Comparison of ENCODE assay signal across 9 cellular contexts in genomic region chr6:151254451-151255081, GRCh38. TPM values are rescaled to one million over a fixed set of nuclear protein-coding genes. Genes with fewer than 3 reads are reported as not detected.
DNase-seq lines count a peak whose midpoint lies in the region; ATAC-seq and TF ChIP-seq lines count a peak whose summit lies in the region.
"Had no signal": no experiment of that assay in that cellular context is flagged by ENCODE, and none has a peak within 500 bp of the region (broad histone marks: within the 10 kb centered on the region; RNA-seq: fewer than 3 reads in every experiment).

No MANE protein-coding gene starts in this region.

- in situ Hi-C loops in Panc1 (cut with HindIII; ENCODE audit: low pct_unique_long_range_greater_than_20kb, low sequenced_read_pairs), result no loop called here

- H3K36me3 ChIP-seq in Caco-2 (ENCODE audit: control insufficient read depth, insufficient read depth, low read length) (no peaks in the 10 kb centered on the region), Panc1 (ENCODE audit: control insufficient read depth, insufficient read depth, low read length) (no peaks in the 10 kb centered on the region), fibroblast of lung (ENCODE audit: control insufficient read depth, insufficient read depth, low read length) (no peaks in the 10 kb centered on the region), WERI-Rb-1 (no peaks in the 10 kb centered on the region)

- H3K4me1 ChIP-seq in Caco-2 (peaks cover 23% of the 10 kb centered on the region), Panc1 (ENCODE audit: control insufficient read depth, insufficient read depth, low read length) (peaks cover 6% of the 10 kb centered on the region), fibroblast of lung (ENCODE audit: control insufficient read depth, extremely low read depth, insufficient read depth, low read length) (peaks cover 3% of the 10 kb centered on the region)

- no TSS peak for BruUV-seq in Caco-2 (replicated peaks; lab: Mats Ljungman, UMichigan)
- BruUV-seq in Panc1 (replicated peaks; lab: Mats Ljungman, UMichigan), result no TSS peak

- POLR2A ChIA-PET in Caco-2 (lab: Charles Lee) (no interaction called here), Panc1 (lab: Charles Lee) (interaction anchor here (0.7 kb wide), 1 partner anchor 420 kb away, joined by 3 read pairs; no protein-coding TSS in a partner anchor)

- H3K36me3 Mint-ChIP-seq in Caco-2 (ENCODE audit: insufficient read depth, unreplicated experiment), result no peaks in the 10 kb centered on the region
- no peaks in the 10 kb centered on the region for H3K36me3 Mint-ChIP-seq in progenitor cell of endocrine pancreas (ENCODE audit: insufficient read depth)

- H2AFZ ChIP-seq in fibroblast of lung (ENCODE audit: low read length), result no peak overlapping the region

- H3K27ac ChIP-seq in Panc1 (ENCODE audit: low read length) (no peak overlapping the region), fibroblast of lung (ENCODE audit: insufficient read depth, low read length) (no peak overlapping the region), WERI-Rb-1 (no peak overlapping the region)

- peak overlapping the region; percentile 55 for H3K4me3 Mint-ChIP-seq in Caco-2 (ENCODE audit: unreplicated experiment)
- H3K4me3 Mint-ChIP-seq in progenitor cell of endocrine pancreas (ENCODE audit: low read depth), result no peak overlapping the region

- DNase-seq in Caco-2 (peak in 1 of 2 experiments; percentile 39), Panc1 (ENCODE audit: low read depth, low spot score) (no peak), fibroblast of lung (ENCODE audit: low read depth in 2 of 2) (peak; percentile 35 to 79), progenitor cell of endocrine pancreas (ENCODE audit: low spot score, unreplicated experiment) (no peak), NCI-H82 treated with DMSO at 0.1 percent for 48 hours (lab: John Stamatoyannopoulos, UW; ENCODE audit: unreplicated experiment) (no peak), WERI-Rb-1 (no peak), GDM1 (lab: John Stamatoyannopoulos, UW) (no peak)

- H3K4me2 ChIP-seq in fibroblast of lung (ENCODE audit: extremely low read depth, insufficient read depth, low read length), result peak overlapping the region; percentile 20

- ATAC-seq in Panc1 (0 out of 2 replicates have a peak, but pooled peaks have one; percentile 20), HG03025 (IDR thresholded peaks at IDR 0.05; ENCODE audit: low FRiP score, unreplicated experiment) (no peak)
- ATAC-seq: sciatic nerve had no signal

- no peaks in the 10 kb centered on the region for H3K79me2 ChIP-seq in fibroblast of lung (ENCODE audit: control insufficient read depth, insufficient read depth, low read length)

- no peaks in the 10 kb centered on the region for H3K9me3 ChIP-seq in Caco-2
- H3K9me3 ChIP-seq in Panc1 (ENCODE audit: control insufficient read depth, insufficient read depth, low read depth, low read length), result no peaks in the 10 kb centered on the region
- H3K9me3 ChIP-seq in fibroblast of lung (ENCODE audit: control insufficient read depth, insufficient read depth, low read depth, low read length), result no peaks in the 10 kb centered on the region
- H3K9me3 ChIP-seq in WERI-Rb-1 (ENCODE audit: severe bottlenecking), result no peaks in the 10 kb centered on the region

- H3K27me3 ChIP-seq in Caco-2 (replicated peaks; ENCODE audit: control insufficient read depth, insufficient read depth, low read length), result no peaks in the 10 kb centered on the region
- no peaks in the 10 kb centered on the region for H3K27me3 ChIP-seq in Panc1 (ENCODE audit: control insufficient read depth, insufficient read depth, low read length)
- no peaks in the 10 kb centered on the region for H3K27me3 ChIP-seq in fibroblast of lung (ENCODE audit: control insufficient read depth, insufficient read depth, low read length)
- H3K27me3 ChIP-seq in WERI-Rb-1 (ENCODE audit: insufficient read depth, low read depth, severe bottlenecking), result no peaks in the 10 kb centered on the region

- H3K4me1 Mint-ChIP-seq in Caco-2 (ENCODE audit: low read depth, unreplicated experiment) (peaks cover 7% of the 10 kb centered on the region), progenitor cell of endocrine pancreas (ENCODE audit: low read depth) (peaks cover 7% of the 10 kb centered on the region)

- H3K9me3 Mint-ChIP-seq in Caco-2 (ENCODE audit: unreplicated experiment) (no peaks in the 10 kb centered on the region), progenitor cell of endocrine pancreas (ENCODE audit: low read depth) (no peaks in the 10 kb centered on the region)

- TF ChIP-seq CTCF in Caco-2 (IDR thresholded peaks at IDR 0.05; ENCODE audit: insufficient read depth in 1 of 2, low read depth in 1 of 2, low read length in 1 of 2, severe bottlenecking in 1 of 2, unreplicated experiment in 1 of 2) (no peak), Panc1 (IDR thresholded peaks at IDR 0.05) (no peak), fibroblast of lung (conservative IDR thresholded peaks at IDR 0.05 in 1 of 2, IDR thresholded peaks at IDR 0.05 in 1 of 2; ENCODE audit: low read depth in 1 of 2, low read length in 2 of 2) (no peak), progenitor cell of endocrine pancreas (IDR thresholded peaks at IDR 0.05; ENCODE audit: unreplicated experiment) (no peak), WERI-Rb-1 (IDR thresholded peaks at IDR 0.05; ENCODE audit: low read depth, low read length) (no peak)

- H3K4me3 ChIP-seq in Caco-2 (ENCODE audit: low read depth, low read length), result no peak overlapping the region
- H3K4me3 ChIP-seq in Panc1 (ENCODE audit: low read depth in 2 of 2, low read length in 2 of 2), result no peak overlapping the region
- no peak overlapping the region for H3K4me3 ChIP-seq in fibroblast of lung (replicated peaks in 1 of 4; ENCODE audit: control extremely low read depth in 1 of 4, insufficient read depth in 1 of 4, low read depth in 3 of 4, low read length in 4 of 4)
- no peak overlapping the region for H3K4me3 ChIP-seq in WERI-Rb-1 (ENCODE audit: low read depth, low read length)

- H3K27ac Mint-ChIP-seq in Caco-2 (ENCODE audit: unreplicated experiment) (peak overlapping the region; percentile 91), progenitor cell of endocrine pancreas (peak overlapping the region; percentile 87)

- intact Hi-C loops in Caco-2 (cut with micrococcal nuclease; ENCODE audit: unreplicated experiment), result loop anchor here (2.0 to 5.0 kb wide), 2 partner anchors 52 to 68 kb away; no protein-coding TSS in a partner anchor
- intact Hi-C loops in Panc1 (cut with micrococcal nuclease; ENCODE audit: unreplicated experiment), result no loop called here

- H3K27me3 Mint-ChIP-seq in Caco-2 (ENCODE audit: insufficient read depth, unreplicated experiment) (no peaks in the 10 kb centered on the region), progenitor cell of endocrine pancreas (peaks cover 32% of the 10 kb centered on the region)

- H3K9ac ChIP-seq in fibroblast of lung (ENCODE audit: insufficient read depth, low read length), result no peak overlapping the region

- no peaks in the 10 kb centered on the region for H4K20me1 ChIP-seq in fibroblast of lung (ENCODE audit: control insufficient read depth, extremely low read depth, insufficient read depth, low read length)

- CTCF ChIA-PET in Caco-2 (lab: Charles Lee) (interaction anchor here (0.7 to 1.0 kb wide), 2 partner anchors 69 to 80 kb away, joined by 3 to 4 read pairs; no protein-coding TSS in a partner anchor), Panc1 (lab: Charles Lee) (no interaction called here)

RNA-seq across cellular contexts. Expression of gene AKAP12, which starts 14.8 kb away (rescaled TPM):
- total RNA-seq in Caco-2 (2022), result 0.93 and 1.2 TPM in 2 replicates
- 267 TPM for total RNA-seq in Panc1 (2021; ENCODE audit: unreplicated experiment)
- polyA plus RNA-seq in Panc1 (2012; ENCODE audit: insufficient read length), result 241 TPM
- 65.5 and 68.5 TPM in 2 replicates for total RNA-seq in fibroblast of lung
- polyA plus RNA-seq in fibroblast of lung, result 87.7 and 133 TPM in 2 replicates
- polyA plus RNA-seq in fibroblast of lung (2012), result 84.1 and 140 TPM in 2 replicates
- 14.8 and 24.1 TPM in 2 replicates for polyA minus RNA-seq in fibroblast of lung (ENCODE audit: low replicate concordance)
- 10.6 and 19.3 TPM in 2 replicates for total RNA-seq in progenitor cell of endocrine pancreas

Comparison
In these comparisons a context has a peak if more than half of its experiments do, and no peak if none do; other contexts are left out.
1. DNase-seq: peak in fibroblast of lung (2 of 2); none in Panc1 (single experiment), progenitor cell of endocrine pancreas (single experiment), NCI-H82 treated with DMSO at 0.1 percent for 48 hours (single experiment), WERI-Rb-1 (single experiment) and GDM1 (single experiment).